17 cellular contexts compared by ENCODE assay signal in genomic region chr7:66643395-66643794, GRCh38. TPM values are rescaled to one million over a fixed set of nuclear protein-coding genes. Genes with fewer than 3 reads are reported as not detected.
DNase-seq lines count a peak whose midpoint lies in the region; ATAC-seq and TF ChIP-seq lines count a peak whose summit lies in the region.
"Had no signal": no experiment of that assay in that cellular context is flagged by ENCODE, and none has a peak within 500 bp of the region (broad histone marks: within the 10 kb centered on the region; RNA-seq: fewer than 3 reads in every experiment).

No MANE protein-coding gene starts in this region.

- peaks cover 55% of the 10 kb centered on the region for H3K36me3 Mint-ChIP-seq in activated T-cell treated with anti-CD3 and anti-CD28 coated beads, Interleukin-2, amount 50 U/mL, for 24 hours (ENCODE audit: low read depth)
- peaks cover 3% of the 10 kb centered on the region for H3K36me3 Mint-ChIP-seq in T-helper 17 cell (ENCODE audit: low read depth)
- H3K36me3 Mint-ChIP-seq in naive thymus-derived CD8-positive, alpha-beta T cell = peaks cover 0 to 76% (median 15%) of the 10 kb centered on the region in 3 donors

- no peaks in the 10 kb centered on the region for H3K9me3 Mint-ChIP-seq in activated T-cell treated with anti-CD3 and anti-CD28 coated beads, Interleukin-2, amount 50 U/mL, for 24 hours
- no peaks in the 10 kb centered on the region for H3K9me3 Mint-ChIP-seq in naive thymus-derived CD8-positive, alpha-beta T cell

- H3K4me1 ChIP-seq in body of pancreas (no peaks in the 10 kb centered on the region), breast epithelium (no peaks in the 10 kb centered on the region)
- H3K4me1 ChIP-seq: HAP-1 had no signal

- no peak overlapping the region for H3K4me3 ChIP-seq in body of pancreas
- no peak overlapping the region for H3K4me3 ChIP-seq in breast epithelium
- H3K4me3 ChIP-seq: BLaER1, HAP-1, Peyer's patch had no signal

- ATAC-seq in T-helper 17 cell (no peak), body of pancreas (no peak)
- no peak for ATAC-seq in naive thymus-derived CD8-positive, alpha-beta T cell

- H3K9me3 ChIP-seq in T-helper 17 cell (ENCODE audit: control insufficient read depth, low read length, poor library complexity, severe bottlenecking) (no peaks in the 10 kb centered on the region), body of pancreas (no peaks in the 10 kb centered on the region), breast epithelium (no peaks in the 10 kb centered on the region)
- H3K9me3 ChIP-seq: BLaER1, HAP-1, Peyer's patch had no signal

- H3K27ac Mint-ChIP-seq in activated T-cell treated with anti-CD3 and anti-CD28 coated beads, Interleukin-2, amount 50 U/mL, for 24 hours = peak overlapping the region; percentile 3
- peak overlapping the region; percentile 77 for H3K27ac Mint-ChIP-seq in T-helper 17 cell
- peak overlapping the region in 6 of 10 donors; percentile 8 to 69 (median 36) for H3K27ac Mint-ChIP-seq in naive thymus-derived CD8-positive, alpha-beta T cell

- POLR2A ChIA-PET in naive thymus-derived CD8-positive, alpha-beta T cell (lab: Charles Lee) = interaction anchor here (0.5 to 1.0 kb wide), 2 partner anchors 11 to 12 kb away, joined by 3 to 4 read pairs; no protein-coding TSS in a partner anchor

- H3K4me1 Mint-ChIP-seq in activated T-cell treated with anti-CD3 and anti-CD28 coated beads, Interleukin-2, amount 50 U/mL, for 24 hours (ENCODE audit: low read depth) = peaks cover 6% of the 10 kb centered on the region
- H3K4me1 Mint-ChIP-seq in T-helper 17 cell = peaks cover 21% of the 10 kb centered on the region
- peaks cover 13 to 20% (median 16%) of the 10 kb centered on the region in 4 donors for H3K4me1 Mint-ChIP-seq in naive thymus-derived CD8-positive, alpha-beta T cell

- peak; percentile 12 for TF ChIP-seq CTCF in GM12873 (IDR thresholded peaks at IDR 0.05; ENCODE audit: insufficient read depth, low read depth, low read length, missing control alignments)
- TF ChIP-seq CTCF in body of pancreas (IDR thresholded peaks at IDR 0.05) = no peak
- no peak for TF ChIP-seq CTCF in breast epithelium (IDR thresholded peaks at IDR 0.05)

- H3K27ac ChIP-seq in body of pancreas (no peak overlapping the region), breast epithelium (no peak overlapping the region)
- H3K27ac ChIP-seq: BLaER1, KMS-11, Peyer's patch had no signal

- no peak for TF ChIP-seq POLR2A in body of pancreas (IDR thresholded peaks at IDR 0.05)
- TF ChIP-seq POLR2A in breast epithelium (IDR thresholded peaks at IDR 0.05) = no peak

- H3K36me3 ChIP-seq in body of pancreas (replicated peaks in 1 of 2; ENCODE audit: insufficient read depth in 1 of 2, low read depth in 2 of 2) (peaks cover 0 to 4% of the 10 kb centered on the region in 2 donors), breast epithelium (peaks cover 8% of the 10 kb centered on the region)

- H3K4me3 Mint-ChIP-seq in activated T-cell treated with anti-CD3 and anti-CD28 coated beads, Interleukin-2, amount 50 U/mL, for 24 hours = no peak overlapping the region
- H3K4me3 Mint-ChIP-seq in T-helper 17 cell = no peak overlapping the region
- no peak overlapping the region for H3K4me3 Mint-ChIP-seq in naive thymus-derived CD8-positive, alpha-beta T cell

- H3K27me3 Mint-ChIP-seq in activated T-cell treated with anti-CD3 and anti-CD28 coated beads, Interleukin-2, amount 50 U/mL, for 24 hours = no peaks in the 10 kb centered on the region
- no peaks in the 10 kb centered on the region for H3K27me3 Mint-ChIP-seq in T-helper 17 cell
- no peaks in the 10 kb centered on the region for H3K27me3 Mint-ChIP-seq in naive thymus-derived CD8-positive, alpha-beta T cell

- no peak for DNase-seq in activated T-cell treated with anti-CD3 and anti-CD28 coated beads, Interleukin-2, amount 50 U/mL, for 24 hours
- DNase-seq in activated T-cell treated with anti-CD3 and anti-CD28 coated beads for 4 hours (no peak), T-helper 17 cell (no peak), iPS-NIHi11 (ENCODE audit: low spot score) (no peak), body of pancreas (no peak), breast epithelium (ENCODE audit: low spot score in 2 of 2) (no peak)
- no peak for DNase-seq in naive thymus-derived CD8-positive, alpha-beta T cell
- DNase-seq: DMS79 treated with DMSO at 0.1 percent for 48 hours, NCI-H1436, NCI-H1930, NCI-H345, NCI-H524 treated with DMSO at 0.1 percent for 48 hours, Peyer's patch had no signal

- H3K27me3 ChIP-seq in body of pancreas = no peaks in the 10 kb centered on the region
- no peaks in the 10 kb centered on the region for H3K27me3 ChIP-seq in breast epithelium
- H3K27me3 ChIP-seq: BLaER1, Peyer's patch had no signal

- intact Hi-C loops in body of pancreas (cut with DNase I) (no loop called here), breast epithelium (cut with DNase I; ENCODE audit: low total_unique reads) (no loop called here)

- WGBS in body of pancreas, 2 donors = 70 to 75% methylated on average over 2 of the region's 2 CpGs

RNA-seq across cellular contexts. Expression of gene KCTD7, which starts 14.7 kb away (rescaled TPM):
- total RNA-seq in T-helper 17 cell = 10 to 100 TPM; 27.0 to 32.2 TPM
- total RNA-seq in naive thymus-derived CD8-positive, alpha-beta T cell = 10 to 100 TPM; 35.8 to 37.0 TPM
- 10 to 100 TPM; 11.0 to 14.5 (median 11.9) TPM for polyA plus RNA-seq in naive thymus-derived CD8-positive, alpha-beta T cell
- total RNA-seq in body of pancreas = 10 to 100 TPM in 1 of 2 donors, 1 to 10 TPM in 1; 5.7 to 16.5 TPM
- 10 to 100 TPM; 13.4 to 25.4 (median 18.0) TPM for total RNA-seq in breast epithelium

Comparison
In these comparisons a context has a peak if more than half of its experiments do, and no peak if none do; other contexts are left out.
1. H3K27ac Mint-ChIP-seq: peak in every context shown above with its lines; median percentile 77 in T-helper 17 cell; 36 in naive thymus-derived CD8-positive, alpha-beta T cell; 3 in activated T-cell treated with anti-CD3 and anti-CD28 coated beads, Interleukin-2, amount 50 U/mL, for 24 hours.